In genomic region chr4:2886622-2887021, GRCh38 we compare ENCODE assay signal across 21 cellular contexts. TPM values are rescaled to one million over a fixed set of nuclear protein-coding genes. Genes with fewer than 3 reads are reported as not detected.
DNase-seq lines count a peak whose midpoint lies in the region; ATAC-seq, FAIRE-seq and TF ChIP-seq lines count a peak whose summit lies in the region.
"Had no signal": no experiment of that assay in that cellular context is flagged by ENCODE, and none has a peak within 500 bp of the region (broad histone marks: within the 10 kb centered on the region; RNA-seq: fewer than 3 reads in every experiment).

No MANE protein-coding gene starts in this region.

- intact Hi-C loops in naive thymus-derived CD4-positive, alpha-beta T cell (cut with micrococcal nuclease) = loop anchor here in 1 of 2 donors (5.0 kb wide), 1 partner anchor 34 kb away; no protein-coding TSS in a partner anchor
- intact Hi-C loops in left lung (cut with DNase I) = no loop called here

- no peak overlapping the region for H3K4me3 Mint-ChIP-seq in naive thymus-derived CD4-positive, alpha-beta T cell
- H3K4me3 Mint-ChIP-seq: activated naive CD8-positive, alpha-beta T cell treated with anti-CD3 and anti-CD28 coated beads for 36 hours; activated T-helper 1 cell treated with anti-CD3 and anti-CD28 coated beads, Interleukin-12 subunit alpha, Interleukin-12 subunit beta, Interleukin-2, Interleukin-4 antibody, amounts not matched to agents 30 ng/mL and 10 ng/mL and 1 ng/mL, durations not matched to agents 14 hours and 24 hours and 36 hours; stimulated activated naive CD8-positive, alpha-beta T cell treated with anti-CD3 and anti-CD28 coated beads, Interleukin-15, Interleukin-2, amounts not matched to agents 100 ng/mL and 50 ng/mL, for 24 hours had no signal

- H3K9me3 Mint-ChIP-seq in naive thymus-derived CD4-positive, alpha-beta T cell = no peaks in the 10 kb centered on the region
- H3K9me3 Mint-ChIP-seq: activated naive CD8-positive, alpha-beta T cell treated with anti-CD3 and anti-CD28 coated beads for 36 hours; activated T-helper 1 cell treated with anti-CD3 and anti-CD28 coated beads, Interleukin-12 subunit alpha, Interleukin-12 subunit beta, Interleukin-2, Interleukin-4 antibody, amounts not matched to agents 30 ng/mL and 10 ng/mL and 1 ng/mL, durations not matched to agents 14 hours and 24 hours and 36 hours; stimulated activated naive CD8-positive, alpha-beta T cell treated with anti-CD3 and anti-CD28 coated beads, Interleukin-15, Interleukin-2, amounts not matched to agents 100 ng/mL and 50 ng/mL, for 24 hours had no signal

- ATAC-seq in naive thymus-derived CD4-positive, alpha-beta T cell = no peak
- ATAC-seq in left lung = no peak
- ATAC-seq: left lobe of liver had no signal

- peaks cover 8 to 31% (median 20%) of the 10 kb centered on the region in 7 donors for H3K4me1 Mint-ChIP-seq in naive thymus-derived CD4-positive, alpha-beta T cell

- no peaks in the 10 kb centered on the region for H3K9me3 ChIP-seq in HEK293 (ENCODE audit: control insufficient read depth, insufficient read depth, low read depth, low read length)
- no peaks in the 10 kb centered on the region for H3K9me3 ChIP-seq in endocrine pancreas (ENCODE audit: control insufficient read depth, low read length)
- no peaks in the 10 kb centered on the region for H3K9me3 ChIP-seq in naive thymus-derived CD4-positive, alpha-beta T cell (ENCODE audit: control insufficient read depth in 2 of 3, low read length in 3 of 3)
- H3K9me3 ChIP-seq in left lung = no peaks in the 10 kb centered on the region
- H3K9me3 ChIP-seq in MG63 = no peaks in the 10 kb centered on the region
- H3K9me3 ChIP-seq: colonic mucosa, sigmoid colon, tibial nerve had no signal

- H3K27me3 ChIP-seq in endocrine pancreas (ENCODE audit: control insufficient read depth, insufficient read depth, low read length) (no peaks in the 10 kb centered on the region), left lung (no peaks in the 10 kb centered on the region), MG63 (no peaks in the 10 kb centered on the region)
- no peaks in the 10 kb centered on the region for H3K27me3 ChIP-seq in naive thymus-derived CD4-positive, alpha-beta T cell (ENCODE audit: control insufficient read depth in 2 of 2, insufficient read depth in 2 of 2, low read length in 2 of 2)
- H3K27me3 ChIP-seq: colonic mucosa, sigmoid colon, tibial nerve had no signal

- POLR2A ChIA-PET in HEK293 (lab: Yijun Ruan, JAX) = no interaction called here
- POLR2A ChIA-PET in naive thymus-derived CD4-positive, alpha-beta T cell (lab: Charles Lee) = no interaction called here

- DNase-seq in NCI-H69 (lab: John Stamatoyannopoulos, UW) (peak; percentile 82), HTR-8/SVneo (ENCODE audit: insufficient read length, low spot score) (no peak), left lung (no peak), NCI-H1092 treated with DMSO at 0.1 percent for 48 hours (lab: John Stamatoyannopoulos, UW) (no peak), MG63 (no peak)
- DNase-seq in naive thymus-derived CD4-positive, alpha-beta T cell = no peak
- DNase-seq: activated naive CD8-positive, alpha-beta T cell treated with anti-CD3 and anti-CD28 coated beads for 36 hours; colonic mucosa; EL; foreskin fibroblast; occipital lobe; sigmoid colon had no signal

- H3K4me3 ChIP-seq in HEK293 (ENCODE audit: low read depth, low read length) (no peak overlapping the region), endocrine pancreas (ENCODE audit: control insufficient read depth, insufficient read depth, low read length) (peak overlapping the region; percentile 8), left lung (no peak overlapping the region), MG63 (no peak overlapping the region)
- H3K4me3 ChIP-seq in naive thymus-derived CD4-positive, alpha-beta T cell (ENCODE audit: low read length) = no peak overlapping the region
- H3K4me3 ChIP-seq: colonic mucosa, sigmoid colon, tibial nerve had no signal

- no peaks in the 10 kb centered on the region for H3K4me1 ChIP-seq in HEK293 (ENCODE audit: control insufficient read depth, insufficient read depth, low read length)
- peaks cover 8% of the 10 kb centered on the region for H3K4me1 ChIP-seq in endocrine pancreas (ENCODE audit: control insufficient read depth, insufficient read depth, low read length)
- H3K4me1 ChIP-seq in naive thymus-derived CD4-positive, alpha-beta T cell (ENCODE audit: control insufficient read depth in 2 of 2, insufficient read depth in 2 of 2, low read length in 2 of 2) = no peaks in the 10 kb centered on the region
- H3K4me1 ChIP-seq in left lung = peaks cover 0 to 8% of the 10 kb centered on the region in 2 donors
- H3K4me1 ChIP-seq: colonic mucosa had no signal

- peak overlapping the region in 5 of 9 donors; percentile 27 to 83 (median 49) for H3K27ac Mint-ChIP-seq in naive thymus-derived CD4-positive, alpha-beta T cell
- H3K27ac Mint-ChIP-seq: activated naive CD8-positive, alpha-beta T cell treated with anti-CD3 and anti-CD28 coated beads for 36 hours; activated T-helper 1 cell treated with anti-CD3 and anti-CD28 coated beads, Interleukin-12 subunit alpha, Interleukin-12 subunit beta, Interleukin-2, Interleukin-4 antibody, amounts not matched to agents 30 ng/mL and 10 ng/mL and 1 ng/mL, durations not matched to agents 14 hours and 24 hours and 36 hours; stimulated activated naive CD8-positive, alpha-beta T cell treated with anti-CD3 and anti-CD28 coated beads, Interleukin-15, Interleukin-2, amounts not matched to agents 100 ng/mL and 50 ng/mL, for 24 hours had no signal

- FAIRE-seq in HTR-8/SVneo (lab: Jason Lieb, UNC) = no peak
- FAIRE-seq: GM18507, RCC 7860 had no signal

- CTCF ChIA-PET in HEK293 (lab: Yijun Ruan, JAX) = no interaction called here
- CTCF ChIA-PET in naive thymus-derived CD4-positive, alpha-beta T cell (lab: Charles Lee) = no interaction called here

- H3K9ac ChIP-seq in endocrine pancreas (ENCODE audit: control insufficient read depth, insufficient read depth, low read length) = no peak overlapping the region

- H3K27ac ChIP-seq in HEK293 (ENCODE audit: extremely low read depth, low read depth, low read length) (no peak overlapping the region), left lung (no peak overlapping the region)
- no peak overlapping the region for H3K27ac ChIP-seq in naive thymus-derived CD4-positive, alpha-beta T cell (ENCODE audit: low read depth, low read length)
- H3K27ac ChIP-seq: colonic mucosa, epithelial cell of prostate, sigmoid colon, tibial nerve had no signal

- no peaks in the 10 kb centered on the region for H3K27me3 Mint-ChIP-seq in naive thymus-derived CD4-positive, alpha-beta T cell
- H3K27me3 Mint-ChIP-seq: activated naive CD8-positive, alpha-beta T cell treated with anti-CD3 and anti-CD28 coated beads for 36 hours; stimulated activated naive CD8-positive, alpha-beta T cell treated with anti-CD3 and anti-CD28 coated beads, Interleukin-15, Interleukin-2, amounts not matched to agents 100 ng/mL and 50 ng/mL, for 24 hours had no signal

- peaks cover 5 to 38% (median 25%) of the 10 kb centered on the region in 5 donors for H3K36me3 Mint-ChIP-seq in naive thymus-derived CD4-positive, alpha-beta T cell

- TF ChIP-seq CTCF in HEK293 (tag by site-specific recombination; IDR thresholded peaks at IDR 0.05) = no peak
- TF ChIP-seq CTCF in left lung (IDR thresholded peaks at IDR 0.05) = no peak

- H3K36me3 ChIP-seq in HEK293 (ENCODE audit: control insufficient read depth in 2 of 2, insufficient read depth in 1 of 2, low read length in 2 of 2) (peaks cover 3 to 47% of the 10 kb centered on the region in 2 experiments; a peak in 2 of 3 replicates), endocrine pancreas (ENCODE audit: control insufficient read depth, insufficient read depth, low read length) (no peaks in the 10 kb centered on the region), left lung (peaks cover 0 to 68% of the 10 kb centered on the region in 2 donors), MG63 (peaks cover 8% of the 10 kb centered on the region)
- H3K36me3 ChIP-seq in naive thymus-derived CD4-positive, alpha-beta T cell (ENCODE audit: control insufficient read depth in 2 of 3, insufficient read depth in 3 of 3, low read length in 3 of 3) = peaks cover 13 to 54% (median 34%) of the 10 kb centered on the region in 3 experiments

TF ChIP-seq in HEK293, 187 proteins besides CTCF, POLR2A, EP300 and RAD21:
- 0 out of 2 replicates have a peak, but pooled peaks have one; percentile 24 for TF ChIP-seq SP7 (tag by site-specific recombination; IDR thresholded peaks at IDR 0.05)
- TF ChIP-seq, protein P1, sequence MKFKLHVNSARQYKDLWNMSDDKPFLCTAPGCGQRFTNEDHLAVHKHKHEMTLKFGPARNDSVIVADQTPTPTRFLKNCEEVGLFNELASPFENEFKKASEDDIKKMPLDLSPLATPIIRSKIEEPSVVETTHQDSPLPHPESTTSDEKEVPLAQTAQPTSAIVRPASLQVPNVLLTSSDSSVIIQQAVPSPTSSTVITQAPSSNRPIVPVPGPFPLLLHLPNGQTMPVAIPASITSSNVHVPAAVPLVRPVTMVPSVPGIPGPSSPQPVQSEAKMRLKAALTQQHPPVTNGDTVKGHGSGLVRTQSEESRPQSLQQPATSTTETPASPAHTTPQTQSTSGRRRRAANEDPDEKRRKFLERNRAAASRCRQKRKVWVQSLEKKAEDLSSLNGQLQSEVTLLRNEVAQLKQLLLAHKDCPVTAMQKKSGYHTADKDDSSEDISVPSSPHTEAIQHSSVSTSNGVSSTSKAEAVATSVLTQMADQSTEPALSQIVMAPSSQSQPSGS (tag by site-specific recombination; IDR thresholded peaks at IDR 0.05; ENCODE audit: low read depth) = no peak

RNA-seq across cellular contexts. Expression of gene ADD1, which starts 43.0 kb away (rescaled TPM):
- 100 to 1,000 TPM; 211 to 300 (median 282) TPM for total RNA-seq in naive thymus-derived CD4-positive, alpha-beta T cell
- polyA plus RNA-seq in naive thymus-derived CD4-positive, alpha-beta T cell = 100 to 1,000 TPM; 152 to 164 TPM
- 100 to 1,000 TPM; 262 to 265 TPM for total RNA-seq in left lung
- 62.5 and 77.3 TPM in 2 replicates for total RNA-seq in MG63 (2014; rRNA removed; shearing (Covaris generic); ENCODE audit: low replicate concordance)
